In the genomic region with DNA sequence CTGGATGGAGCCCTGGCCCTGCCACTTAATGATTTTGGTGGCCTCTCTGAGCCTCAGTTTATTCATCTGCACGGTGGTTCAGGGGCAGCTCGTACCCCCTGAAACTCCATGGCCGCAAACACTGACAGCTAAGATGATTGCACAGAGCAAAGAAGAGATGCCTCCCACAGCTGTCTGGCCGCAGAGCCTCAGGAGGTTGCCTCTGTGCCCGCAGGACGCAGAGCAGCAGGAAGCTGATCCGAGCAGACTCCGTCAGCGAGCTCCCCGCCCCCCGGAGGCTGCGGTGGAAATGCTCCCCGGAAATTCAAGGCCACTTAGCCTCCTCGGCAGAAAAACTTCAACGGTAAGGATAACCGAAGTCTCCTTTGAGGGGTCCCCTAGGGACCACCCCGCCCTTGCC, we compare ENCODE assay signal across 11 cellular contexts. TPM values are rescaled to one million over a fixed set of nuclear protein-coding genes. Genes with fewer than 3 reads are reported as not detected.
DNase-seq lines count a peak whose midpoint lies in the region; ATAC-seq lines count a peak whose summit lies in the region.
"Had no signal": no experiment of that assay in that cellular context is flagged by ENCODE, and none has a peak within 500 bp of the region (broad histone marks: within the 10 kb centered on the region; RNA-seq: fewer than 3 reads in every experiment).

No MANE protein-coding gene starts in this region.

- no peak overlapping the region for H3K4me3 ChIP-seq in mesenchymal stem cell (ENCODE audit: insufficient read depth in 1 of 2, low read depth in 1 of 2, low read length in 2 of 2)

- no peak overlapping the region for H3K18ac ChIP-seq in mesenchymal stem cell (ENCODE audit: low read depth in 1 of 2, low read length in 2 of 2)

- H3K23ac ChIP-seq in mesenchymal stem cell (ENCODE audit: low read length in 2 of 2) = no peak overlapping the region

- H3K4me1 Mint-ChIP-seq in activated CD4-positive, alpha-beta memory T cell treated with anti-CD3 and anti-CD28 coated beads, Interleukin-2, amount 10 ng/mL, durations not matched to agents 7 days and 5 days = peaks cover 18% of the 10 kb centered on the region
- H3K4me1 Mint-ChIP-seq: brain had no signal

- no peak overlapping the region for H2BK12ac ChIP-seq in mesenchymal stem cell (ENCODE audit: low read length in 2 of 2)

- no peak overlapping the region for H3K14ac ChIP-seq in mesenchymal stem cell (ENCODE audit: low read length in 2 of 2)

- no peak overlapping the region for H2BK5ac ChIP-seq in mesenchymal stem cell (ENCODE audit: low read depth, low read length, poor library complexity, severe bottlenecking)

- H4K91ac ChIP-seq in mesenchymal stem cell (ENCODE audit: low read length) = no peak overlapping the region

- ATAC-seq in HG03469 (IDR thresholded peaks at IDR 0.05; ENCODE audit: unreplicated experiment) = peak; percentile 60
- ATAC-seq: sciatic nerve had no signal

- H2BK120ac ChIP-seq in mesenchymal stem cell (ENCODE audit: low read depth, low read length) = no peak overlapping the region

- H3K4me3 Mint-ChIP-seq in activated CD4-positive, alpha-beta memory T cell treated with anti-CD3 and anti-CD28 coated beads, Interleukin-2, amount 10 ng/mL, durations not matched to agents 7 days and 5 days = no peak overlapping the region
- H3K4me3 Mint-ChIP-seq: brain had no signal

- H2AK5ac ChIP-seq in mesenchymal stem cell (ENCODE audit: low read length, severe bottlenecking) = no peak overlapping the region

- no peaks in the 10 kb centered on the region for H3K9me3 Mint-ChIP-seq in activated CD4-positive, alpha-beta memory T cell treated with anti-CD3 and anti-CD28 coated beads, Interleukin-2, amount 10 ng/mL, durations not matched to agents 7 days and 5 days
- H3K9me3 Mint-ChIP-seq: brain had no signal

- no peak overlapping the region for H2BK15ac ChIP-seq in mesenchymal stem cell (ENCODE audit: low read depth, poor library complexity, severe bottlenecking)

- H4K8ac ChIP-seq in mesenchymal stem cell (ENCODE audit: low read length) = no peak overlapping the region

- H3K36me3 ChIP-seq in mesenchymal stem cell (ENCODE audit: control insufficient read depth in 1 of 2, insufficient read depth in 2 of 2, low read depth in 1 of 2, low read length in 2 of 2) = no peaks in the 10 kb centered on the region

- H3K4me2 ChIP-seq in mesenchymal stem cell (ENCODE audit: low read length, poor library complexity, severe bottlenecking) = peak overlapping the region; percentile 14

- CTCF ChIA-PET in activated CD4-positive, alpha-beta memory T cell treated with anti-CD3 and anti-CD28 coated beads, Interleukin-2, amount 10 ng/mL, durations not matched to agents 7 days and 5 days (lab: Charles Lee) = no interaction called here

- DNase-seq in ELR (ENCODE audit: low read depth) = peak; percentile 31
- DNase-seq in activated CD4-positive, alpha-beta memory T cell treated with anti-CD3 and anti-CD28 coated beads, Interleukin-2, amount 10 ng/mL, durations not matched to agents 7 days and 5 days = peak; percentile 62
- no peak for DNase-seq in mesenchymal stem cell
- DNase-seq in AG08395 (ENCODE audit: low spot score) = no peak
- DNase-seq in cerebellar nuclear complex (lab: John Stamatoyannopoulos, UW) = no peak
- DNase-seq in NCI-H2227 (lab: John Stamatoyannopoulos, UW; ENCODE audit: unreplicated experiment) = no peak
- DNase-seq in NCI-H1694 (lab: John Stamatoyannopoulos, UW) = no peak
- DNase-seq: NCI-H748 treated with DMSO at 0.1 percent for 48 hours had no signal

- H3K27me3 Mint-ChIP-seq in activated CD4-positive, alpha-beta memory T cell treated with anti-CD3 and anti-CD28 coated beads, Interleukin-2, amount 10 ng/mL, durations not matched to agents 7 days and 5 days = peaks cover 2% of the 10 kb centered on the region

- H3K4ac ChIP-seq in mesenchymal stem cell (ENCODE audit: low read depth in 1 of 2, low read length in 2 of 2) = no peak overlapping the region

- POLR2A ChIA-PET in activated CD4-positive, alpha-beta memory T cell treated with anti-CD3 and anti-CD28 coated beads, Interleukin-2, amount 10 ng/mL, durations not matched to agents 7 days and 5 days (lab: Charles Lee) = interaction anchor here (1.4 kb wide), 1 partner anchor 13 kb away, joined by 3 read pairs; no protein-coding TSS in a partner anchor

- 39% methylated on average over 16 of the region's 17 CpGs for WGBS in mesenchymal stem cell

- H3K27ac Mint-ChIP-seq in activated CD4-positive, alpha-beta memory T cell treated with anti-CD3 and anti-CD28 coated beads, Interleukin-2, amount 10 ng/mL, durations not matched to agents 7 days and 5 days = no peak overlapping the region
- H3K27ac Mint-ChIP-seq: brain had no signal

- H3K79me1 ChIP-seq in mesenchymal stem cell (replicated peaks; ENCODE audit: low read length, poor library complexity, severe bottlenecking) = no peaks in the 10 kb centered on the region

- H3K9ac ChIP-seq in mesenchymal stem cell (ENCODE audit: low read length) = no peak overlapping the region

- no peak overlapping the region for H2AFZ ChIP-seq in mesenchymal stem cell (ENCODE audit: low read depth, low read length)

- no peaks in the 10 kb centered on the region for H3K36me3 Mint-ChIP-seq in activated CD4-positive, alpha-beta memory T cell treated with anti-CD3 and anti-CD28 coated beads, Interleukin-2, amount 10 ng/mL, durations not matched to agents 7 days and 5 days (ENCODE audit: low read depth)
- H3K36me3 Mint-ChIP-seq: brain had no signal

- H3K9me3 ChIP-seq in mesenchymal stem cell (ENCODE audit: control insufficient read depth, low read length) = no peaks in the 10 kb centered on the region

- H3K27me3 ChIP-seq in mesenchymal stem cell (ENCODE audit: control insufficient read depth in 1 of 2, insufficient read depth in 1 of 2, low read length in 2 of 2) = peaks cover 25 to 82% of the 10 kb centered on the region in 2 experiments

- peaks cover 6% of the 10 kb centered on the region for H3K4me1 ChIP-seq in mesenchymal stem cell (ENCODE audit: control insufficient read depth, insufficient read depth, low read depth, low read length)

- no peak overlapping the region for H3K27ac ChIP-seq in mesenchymal stem cell (ENCODE audit: low read length, poor library complexity, severe bottlenecking)

RNA-seq across cellular contexts. Expression of a gene that starts 30.2 kb away (rescaled TPM):
- not detected for total RNA-seq in activated CD4-positive, alpha-beta memory T cell treated with anti-CD3 and anti-CD28 coated beads, Interleukin-2, amount 10 ng/mL, durations not matched to agents 7 days and 5 days
- polyA plus RNA-seq in mesenchymal stem cell (2013, experiment 1 of 2) = not detected
- polyA plus RNA-seq in mesenchymal stem cell (2013, experiment 2 of 2) = not detected
- total RNA-seq: sciatic nerve had no signal

RNA-seq across cellular contexts. Expression of a gene that starts 35.5 kb away (rescaled TPM):
- not detected for total RNA-seq in activated CD4-positive, alpha-beta memory T cell treated with anti-CD3 and anti-CD28 coated beads, Interleukin-2, amount 10 ng/mL, durations not matched to agents 7 days and 5 days
- not detected for polyA plus RNA-seq in mesenchymal stem cell (2013, experiment 1 of 2)
- polyA plus RNA-seq in mesenchymal stem cell (2013, experiment 2 of 2) = not detected
- total RNA-seq: sciatic nerve had no signal

RNA-seq across cellular contexts. Expression of a gene that starts 39.2 kb away (rescaled TPM):
- total RNA-seq in activated CD4-positive, alpha-beta memory T cell treated with anti-CD3 and anti-CD28 coated beads, Interleukin-2, amount 10 ng/mL, durations not matched to agents 7 days and 5 days = not detected
- not detected for polyA plus RNA-seq in mesenchymal stem cell (2013, experiment 1 of 2)
- not detected for polyA plus RNA-seq in mesenchymal stem cell (2013, experiment 2 of 2)
- total RNA-seq: sciatic nerve had no signal

Comparison
In these comparisons a context has a peak if more than half of its experiments do, and no peak if none do; other contexts are left out.
1. DNase-seq: peak in ELR (single experiment) and activated CD4-positive, alpha-beta memory T cell treated with anti-CD3 and anti-CD28 coated beads, Interleukin-2, amount 10 ng/mL, durations not matched to agents 7 days and 5 days (single experiment); none in mesenchymal stem cell (single experiment), AG08395 (single experiment), cerebellar nuclear complex (0 of 2), NCI-H2227 (single experiment) and NCI-H1694 (single experiment).